In genomic region chr11:26878959-26879581, GRCh38 we compare ENCODE assay signal across 18 cellular contexts.
DNase-seq lines count a peak whose midpoint lies in the region; ATAC-seq, FAIRE-seq and TF ChIP-seq lines count a peak whose summit lies in the region.
"Had no signal": no experiment of that assay in that cellular context is flagged by ENCODE, and none has a peak within 500 bp of the region (broad histone marks: within the 10 kb centered on the region; RNA-seq: fewer than 3 reads in every experiment).

No MANE protein-coding gene starts in this region.

- no peak for ATAC-seq in HG03442 (IDR thresholded peaks at IDR 0.05; ENCODE audit: unreplicated experiment)
- ATAC-seq: CD8-positive, alpha-beta T cell had no signal

- no peak overlapping the region for H2AFZ ChIP-seq in H1 (ENCODE audit: low read length)
- H2AFZ ChIP-seq: GM23248 had no signal

- POLR2A ChIA-PET in H1 (lab: Charles Lee; ENCODE audit: partially characterized antibody): no interaction called here

- H3K23ac ChIP-seq in H1 (ENCODE audit: insufficient read length): no peak overlapping the region

- H3K4ac ChIP-seq in H1 (replicated peaks; ENCODE audit: insufficient read length, low read depth, low read length): no peak overlapping the region

- FAIRE-seq in H1 (lab: Jason Lieb, UNC): no peak

- peaks cover 21% of the 10 kb centered on the region for H3K9me3 ChIP-seq in HUES64 (ENCODE audit: insufficient read depth, low read depth, low read length)
- peaks cover 10 to 19% of the 10 kb centered on the region in 2 experiments; a peak in 2 of 4 replicates for H3K9me3 ChIP-seq in H1 (ENCODE audit: insufficient read depth in 2 of 2, low read depth in 1 of 2, low read length in 1 of 2)
- H3K9me3 ChIP-seq in MG63: peaks cover 28% of the 10 kb centered on the region
- H3K9me3 ChIP-seq: Caco-2 had no signal

- no peak overlapping the region for H2BK12ac ChIP-seq in H1 (ENCODE audit: low read depth, low read length)

- DNase-seq in ELF-1 (ENCODE audit: low read depth, low spot score) (peak; percentile 6), H1 (ENCODE audit: low read depth in 1 of 2, low spot score in 2 of 2) (no peak), iPS-NIHi11 (ENCODE audit: low spot score) (peak; percentile 24), GM19238 (ENCODE audit: insufficient read length, low spot score) (no peak), MG63 (no peak)
- DNase-seq: Caco-2; CD8-positive, alpha-beta T cell; DND-41; GF-D8; GM23248; HCEC 1CT; HFFc6; IMR-90; KBM-7 had no signal

- no peaks in the 10 kb centered on the region for H3K36me3 ChIP-seq in HUES64 (ENCODE audit: insufficient read depth, low read length)
- H3K36me3 ChIP-seq in H1 (ENCODE audit: control insufficient read depth in 2 of 4, insufficient read depth in 4 of 4, low read length in 3 of 4): no peaks in the 10 kb centered on the region
- H3K36me3 ChIP-seq in MG63: no peaks in the 10 kb centered on the region

- H2BK15ac ChIP-seq in H1 (ENCODE audit: low read length): no peak overlapping the region

- no peak overlapping the region for H2BK120ac ChIP-seq in H1 (replicated peaks; ENCODE audit: low read depth, low read length)

- H3K27ac ChIP-seq in HUES64 (ENCODE audit: low read depth, low read length): peak overlapping the region; percentile 24; the same call in 1 of the 2 replicates
- H3K27ac ChIP-seq in H1 (ENCODE audit: low read depth, low read length): no peak overlapping the region
- H3K27ac ChIP-seq: 22Rv1, GM23248, HL-60 had no signal

- H3K4me1 ChIP-seq in HUES64 (ENCODE audit: insufficient read depth, low read length): peaks cover 4% of the 10 kb centered on the region; the same call in 1 of the 2 replicates
- peaks cover 0 to 3% (median 1%) of the 10 kb centered on the region in 4 experiments; a peak in 3 of 7 replicates for H3K4me1 ChIP-seq in H1 (replicated peaks in 1 of 4; ENCODE audit: control insufficient read depth in 3 of 4, insufficient read depth in 4 of 4, low read length in 3 of 4)
- H3K4me1 ChIP-seq: Caco-2 had no signal

- no peak for TF ChIP-seq POLR2A in H1 (IDR thresholded peaks at IDR 0.05; ENCODE audit: control extremely low read depth in 1 of 2, low read depth in 2 of 2, low read length in 2 of 2)

- no peak overlapping the region for H3K14ac ChIP-seq in H1 (ENCODE audit: insufficient read length)

- H4K91ac ChIP-seq in H1 (replicated peaks; ENCODE audit: insufficient read length, low read length): no peak overlapping the region

- no peak overlapping the region for H3K56ac ChIP-seq in H1 (replicated peaks; ENCODE audit: insufficient read length, low read depth, low read length)

- H2AK5ac ChIP-seq in H1 (ENCODE audit: low read depth, low read length): no peak overlapping the region

- H3K23me2 ChIP-seq in H1 (ENCODE audit: low read depth, low read length): no peaks in the 10 kb centered on the region

- H3K27me3 ChIP-seq in HUES64 (ENCODE audit: insufficient read depth, low read length) (no peaks in the 10 kb centered on the region), H1 (replicated peaks in 1 of 4; ENCODE audit: control insufficient read depth in 3 of 4, extremely low read depth in 1 of 4, insufficient read depth in 3 of 4, low read length in 3 of 4) (no peaks in the 10 kb centered on the region), MG63 (no peaks in the 10 kb centered on the region)

- TF ChIP-seq RAD21 in H1 (IDR thresholded peaks at IDR 0.05 in 1 of 2, conservative IDR thresholded peaks at IDR 0.05 in 1 of 2; ENCODE audit: low read depth in 2 of 2, low read length in 2 of 2): no peak

- H3K9ac ChIP-seq in HUES64 (ENCODE audit: low read depth, low read length): no peak overlapping the region
- H3K9ac ChIP-seq in H1 (replicated peaks in 1 of 4; ENCODE audit: extremely low read depth in 1 of 4, low read depth in 3 of 4, low read length in 3 of 4): no peak overlapping the region
- H3K9ac ChIP-seq: GM23248 had no signal

- no peak overlapping the region for H4K5ac ChIP-seq in H1 (ENCODE audit: insufficient read length, low read depth, low read length)

- 56% methylated on average over 4 of the region's 4 CpGs for WGBS in HUES64
- 66% methylated on average over 4 of the region's 4 CpGs; no CpG with 5 or more reads in 1 of the 2 experiments for WGBS in H1 (ENCODE audit: extremely low coverage in 1 of 2, insufficient coverage in 1 of 2, insufficient read length in 1 of 2, insufficient replicate concordance in 2 of 2, low coverage in 1 of 2, low lambda C conversion rate in 2 of 2, missing lambda C conversion rate in 1 of 2), 2 experiments

- no peak for TF ChIP-seq EP300 in H1 (IDR thresholded peaks at IDR 0.05; ENCODE audit: borderline replicate concordance in 1 of 2, low read depth in 2 of 2, low read length in 2 of 2)

- CTCF ChIA-PET in H1 (lab: Charles Lee; ENCODE audit: partially characterized antibody): no interaction called here

- H4K8ac ChIP-seq in H1 (ENCODE audit: extremely low read depth, insufficient read depth, low read length): no peak overlapping the region

- H4K20me1 ChIP-seq in H1 (replicated peaks in 1 of 2; ENCODE audit: control insufficient read depth in 1 of 2, insufficient read depth in 2 of 2, low read length in 2 of 2): no peaks in the 10 kb centered on the region

- H3K4me3 ChIP-seq in HUES64 (ENCODE audit: low read length) (no peak overlapping the region), H1 (ENCODE audit: extremely low read depth in 1 of 4, insufficient read depth in 2 of 4, low read depth in 3 of 4, low read length in 4 of 4) (no peak overlapping the region), MG63 (no peak overlapping the region)
- H3K4me3 ChIP-seq: GM23248 had no signal

- H3K18ac ChIP-seq in H1 (ENCODE audit: extremely low read depth, low read length): no peak overlapping the region

- peak overlapping the region; percentile 16 to 27; a peak in 1 of 4 replicates for H3K4me2 ChIP-seq in H1 (ENCODE audit: insufficient read depth in 1 of 2, low read depth in 2 of 2, low read length in 2 of 2)

- H3K79me2 ChIP-seq in H1 (ENCODE audit: control insufficient read depth in 1 of 2, insufficient read depth in 2 of 2, low read length in 2 of 2): no peaks in the 10 kb centered on the region

- no peaks in the 10 kb centered on the region for H3K79me1 ChIP-seq in H1 (ENCODE audit: low read depth, low read length)

- TF ChIP-seq CTCF in H1 (IDR thresholded peaks at IDR 0.05; ENCODE audit: control extremely low read depth in 1 of 3, insufficient read depth in 1 of 3, low read depth in 1 of 3, low read length in 3 of 3): no peak

- H2BK20ac ChIP-seq in H1 (ENCODE audit: low read length): no peak overlapping the region

- no peak overlapping the region for H2BK5ac ChIP-seq in H1 (ENCODE audit: low read depth, low read length)

TF ChIP-seq in H1, 55 proteins besides CTCF, POLR2A, EP300 and RAD21:
- TF ChIP-seq MAX (IDR thresholded peaks at IDR 0.05) (no peak), ASH2L (IDR thresholded peaks at IDR 0.05; ENCODE audit: low read length) (no peak), RXRA (IDR thresholded peaks at IDR 0.05; ENCODE audit: insufficient read depth, low read depth, low read length) (no peak)

Comparison
In these comparisons a context has a peak if more than half of its experiments do, and no peak if none do; other contexts are left out.
1. DNase-seq: peak in ELF-1 (single experiment) and iPS-NIHi11 (single experiment); none in H1 (0 of 2), GM19238 (single experiment) and MG63 (single experiment).